In genomic region chr7:95199779-95200558, GRCh38 we compare ENCODE assay signal across 8 cellular contexts.
DNase-seq lines count a peak whose midpoint lies in the region; ATAC-seq, FAIRE-seq and TF ChIP-seq lines count a peak whose summit lies in the region.

No MANE protein-coding gene starts in this region.

- H3K9ac ChIP-seq in adipocyte (ENCODE audit: low read length), result no peak overlapping the region

- CTCF ChIA-PET in A549 (lab: Yijun Ruan, JAX), result interaction anchor here (0.5 to 2.3 kb wide), 36 partner anchors 8 to 920 kb away, joined by 3 to 19 read pairs (median 4); partner anchors contain the start of gene PON3

- DNase-seq in A549 (ENCODE audit: low read depth in 1 of 2, low spot score in 1 of 2) (peak; percentile 40 to 80), GM18507 (ENCODE audit: extremely low spot score, insufficient read length, low read depth) (no peak), NCI-H2029 (lab: John Stamatoyannopoulos, UW) (peak; percentile 41), adipocyte (ENCODE audit: low read depth) (peak; percentile 65), right atrium auricular region (ENCODE audit: low spot score) (peak; percentile 59), small intestine (peak; percentile 44)
- DNase-seq in stimulated activated CD4-positive, alpha-beta T cell treated with anti-CD3 and anti-CD28 coated beads, Interleukin-4, amount 100 ng/mL, for 24 hours, result no peak

- TF ChIP-seq CTCF in A549 (IDR thresholded peaks at IDR 0.05) (peak; percentile 89), right atrium auricular region (IDR thresholded peaks at IDR 0.05) (peak; percentile 45 to 74)

- H3K27me3 ChIP-seq in adipocyte (replicated peaks; ENCODE audit: control insufficient read depth, insufficient read depth, low read length), result no peaks in the 10 kb centered on the region
- no peaks in the 10 kb centered on the region for H3K27me3 ChIP-seq in right atrium auricular region
- no peaks in the 10 kb centered on the region for H3K27me3 ChIP-seq in small intestine (ENCODE audit: control insufficient read depth in 2 of 2, insufficient read depth in 2 of 2, low read length in 2 of 2)

- 63% methylated on average over 3 of the region's 3 CpGs for WGBS in A549 (ENCODE audit: missing lambda C conversion rate)
- WGBS in small intestine, 3 donors, result 76 to 78% (median 77%) methylated on average over 3 of the region's 3 CpGs

- no peaks in the 10 kb centered on the region for H3K36me3 ChIP-seq in adipocyte (ENCODE audit: control insufficient read depth, insufficient read depth, low read length, severe bottlenecking)
- no peaks in the 10 kb centered on the region for H3K36me3 ChIP-seq in right atrium auricular region
- H3K36me3 ChIP-seq in small intestine (ENCODE audit: control insufficient read depth in 2 of 2, insufficient read depth in 2 of 2, low read length in 2 of 2), result no peaks in the 10 kb centered on the region

- H3K27ac ChIP-seq in A549, result peak overlapping the region; percentile 4 to 53; a peak in 2 of 6 replicates
- H3K27ac ChIP-seq in right atrium auricular region, result no peak overlapping the region
- H3K27ac ChIP-seq in small intestine (ENCODE audit: low read depth in 1 of 2, low read length in 1 of 2), result no peak overlapping the region

- peaks cover 25% of the 10 kb centered on the region for H3K4me1 ChIP-seq in A549
- peaks cover 6% of the 10 kb centered on the region for H3K4me1 ChIP-seq in adipocyte (ENCODE audit: control insufficient read depth, insufficient read depth, low read length)
- no peaks in the 10 kb centered on the region for H3K4me1 ChIP-seq in right atrium auricular region
- no peaks in the 10 kb centered on the region for H3K4me1 ChIP-seq in small intestine (ENCODE audit: control insufficient read depth in 2 of 2, insufficient read depth in 1 of 2, low read depth in 1 of 2, low read length in 1 of 2)

- TF ChIP-seq POLR2A in A549 (IDR thresholded peaks at IDR 0.05; ENCODE audit: low read length), result no peak

- peak; percentile 92 to 93 for TF ChIP-seq RAD21 in A549 (conservative IDR thresholded peaks at IDR 0.05 in 1 of 2, IDR thresholded peaks at IDR 0.05 in 1 of 2)

- POLR2A ChIA-PET in A549 (lab: Yijun Ruan, JAX), result no interaction called here

- no peak overlapping the region for H3K4me2 ChIP-seq in A549

- peak; percentile 92 to 98 for ATAC-seq in A549
- no peak for ATAC-seq in GM21423 (IDR thresholded peaks at IDR 0.05; ENCODE audit: unreplicated experiment)

- FAIRE-seq in A549 (lab: Jason Lieb, UNC) (peak; percentile 99), GM18507 (lab: Jason Lieb, UNC) (peak; percentile 74), small intestine (lab: Jason Lieb, UNC) (no peak)

- H3K4me3 ChIP-seq in A549, result no peak overlapping the region
- H3K4me3 ChIP-seq in adipocyte (ENCODE audit: low read length), result no peak overlapping the region
- H3K4me3 ChIP-seq in right atrium auricular region, result no peak overlapping the region
- H3K4me3 ChIP-seq in small intestine (ENCODE audit: low read depth in 1 of 2, low read length in 2 of 2), result no peak overlapping the region

- no peak for TF ChIP-seq EP300 in A549 (IDR thresholded peaks at IDR 0.05)

- H3K9me3 ChIP-seq in A549, result no peaks in the 10 kb centered on the region
- H3K9me3 ChIP-seq in adipocyte (ENCODE audit: control insufficient read depth, low read length), result no peaks in the 10 kb centered on the region
- H3K9me3 ChIP-seq in right atrium auricular region, result no peaks in the 10 kb centered on the region
- H3K9me3 ChIP-seq in small intestine (ENCODE audit: control insufficient read depth, low read depth), result no peaks in the 10 kb centered on the region

TF ChIP-seq in A549, 52 proteins besides CTCF, POLR2A, EP300 and RAD21:
- TF ChIP-seq GATA3 (IDR thresholded peaks at IDR 0.05; ENCODE audit: borderline replicate concordance) (no peak), SMC3 (IDR thresholded peaks at IDR 0.05) (peak; percentile 86)

Comparison
In these comparisons a context has a peak if more than half of its experiments do, and no peak if none do; other contexts are left out.
1. DNase-seq: peak in A549 (2 of 2), NCI-H2029 (single experiment), adipocyte (single experiment), right atrium auricular region (single experiment) and small intestine (single experiment); none in GM18507 (single experiment) and stimulated activated CD4-positive, alpha-beta T cell treated with anti-CD3 and anti-CD28 coated beads, Interleukin-4, amount 100 ng/mL, for 24 hours (single experiment).
2. H3K27ac ChIP-seq: peak in A549 (2 of 2); none in right atrium auricular region (0 of 2) and small intestine (0 of 2).